ENCODE assay signal across 8 cellular contexts in the genomic region with DNA sequence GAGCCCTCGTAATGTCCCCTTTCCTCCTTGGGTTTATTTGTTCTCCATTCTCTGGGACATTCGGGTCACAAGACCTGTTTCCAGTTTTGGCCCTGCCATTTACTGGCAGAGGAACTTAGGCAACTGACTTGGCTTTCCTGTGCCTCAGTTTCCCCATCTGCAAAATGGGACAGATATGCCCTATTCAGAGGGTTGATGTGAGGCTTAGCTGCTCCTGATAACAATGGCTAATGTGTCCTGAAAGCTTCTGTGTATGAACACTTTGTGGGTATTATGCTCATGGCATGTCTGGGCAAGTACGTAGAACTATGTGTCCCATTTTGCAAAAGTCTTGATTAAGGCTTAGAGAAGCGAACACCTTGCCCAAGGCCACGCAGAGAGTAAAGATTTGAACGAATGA. TPM values are rescaled to one million over a fixed set of nuclear protein-coding genes. Genes with fewer than 3 reads are reported as not detected.
DNase-seq lines count a peak whose midpoint lies in the region; ATAC-seq and TF ChIP-seq lines count a peak whose summit lies in the region.

No MANE protein-coding gene starts in this region.

- peak overlapping the region; percentile 87 for H3K4me3 ChIP-seq in AG04450 (ENCODE audit: low read depth, low read length)
- H3K4me3 ChIP-seq in Jurkat, Clone E6-1 (ENCODE audit: low read length) = peak overlapping the region; percentile 74

- H3K36me3 Mint-ChIP-seq in central memory CD8-positive, alpha-beta T cell (ENCODE audit: insufficient read depth) = peaks cover 14% of the 10 kb centered on the region
- peaks cover 9 to 13% of the 10 kb centered on the region in 2 donors for H3K36me3 Mint-ChIP-seq in naive B cell

- H3K4me3 Mint-ChIP-seq in central memory CD8-positive, alpha-beta T cell = peak overlapping the region; percentile 94
- peak overlapping the region; percentile 70 to 97 (median 90) for H3K4me3 Mint-ChIP-seq in naive B cell

- TF ChIP-seq CTCF in AG04450 (IDR thresholded peaks at IDR 0.05; ENCODE audit: low read depth, low read length) = no peak

- CTCF ChIA-PET in AG04450 (lab: Charles Lee) = interaction anchor here (0.5 to 1.2 kb wide), 2 partner anchors 15 to 32 kb away, joined by 3 read pairs; no protein-coding TSS in a partner anchor

- no peaks in the 10 kb centered on the region for H3K27me3 Mint-ChIP-seq in central memory CD8-positive, alpha-beta T cell
- no peaks in the 10 kb centered on the region for H3K27me3 Mint-ChIP-seq in naive B cell

- POLR2A ChIA-PET in AG04450 (lab: Yijun Ruan, JAX) = no interaction called here

- H3K27ac ChIP-seq in AG04450 (ENCODE audit: low read depth, low read length) = no peak overlapping the region

- no peak for ATAC-seq in central memory CD8-positive, alpha-beta T cell (replicated peaks; ENCODE audit: extremely low read depth, poor library complexity, severe bottlenecking)
- ATAC-seq in naive B cell (ENCODE audit: low read depth in 2 of 2) (no peak), GM21390 (IDR thresholded peaks at IDR 0.05; ENCODE audit: unreplicated experiment) (no peak)

- H3K9me3 ChIP-seq in AG04450 (ENCODE audit: control insufficient read depth, insufficient read depth, low read length) = peaks cover 16% of the 10 kb centered on the region; the same call in 1 of the 2 replicates

- H3K9me3 Mint-ChIP-seq in central memory CD8-positive, alpha-beta T cell = no peaks in the 10 kb centered on the region
- H3K9me3 Mint-ChIP-seq in naive B cell = peaks cover 0 to 5% (median 0%) of the 10 kb centered on the region in 7 donors

- H3K27ac Mint-ChIP-seq in central memory CD8-positive, alpha-beta T cell (ENCODE audit: low read depth) = peak overlapping the region; percentile 29
- H3K27ac Mint-ChIP-seq in naive B cell = peak overlapping the region in 3 of 6 donors; percentile 69 to 96 (median 91)

- H3K4me1 Mint-ChIP-seq in central memory CD8-positive, alpha-beta T cell = peaks cover 41% of the 10 kb centered on the region
- peaks cover 28 to 47% (median 44%) of the 10 kb centered on the region in 3 donors for H3K4me1 Mint-ChIP-seq in naive B cell

- no peak for DNase-seq in AG04450 (ENCODE audit: low read depth, low spot score)
- no peak for DNase-seq in Jurkat, Clone E6-1 (ENCODE audit: low read depth, low spot score)
- no peak for DNase-seq in central memory CD8-positive, alpha-beta T cell (ENCODE audit: low spot score in 2 of 2)
- no peak for DNase-seq in naive B cell
- DNase-seq in DMS 273 treated with DMSO at 0.1 percent for 48 hours (lab: John Stamatoyannopoulos, UW) = no peak
- no peak for DNase-seq in activated CD8-positive, alpha-beta memory T cell treated with anti-CD3 and anti-CD28 coated beads for 24 hours
- no peak for DNase-seq in NCI-H146 (lab: John Stamatoyannopoulos, UW)

- H3K27me3 ChIP-seq in AG04450 (ENCODE audit: control insufficient read depth, insufficient read depth, low read length) = no peaks in the 10 kb centered on the region

RNA-seq across cellular contexts. Expression of gene ZNF524, which starts 1.0 kb away (rescaled TPM):
- polyA plus RNA-seq in AG04450 (2011; rRNA removed) (2.6 and 3.5 TPM in 2 replicates), naive B cell (ENCODE audit: low read depth in 6 of 6) (10 to 100 TPM; 25.1 to 42.1 (median 37.1) TPM)
- 1.2 and 1.5 TPM in 2 replicates for polyA minus RNA-seq in AG04450 (2011; rRNA and poly(A)+ RNA removed)
- 8.6 TPM for polyA plus RNA-seq in Jurkat, Clone E6-1 (2012; ENCODE audit: insufficient read depth, insufficient read length)

RNA-seq across cellular contexts. Expression of gene FIZ1, which starts 1.8 kb away (rescaled TPM):
- polyA plus RNA-seq in AG04450 (2011; rRNA removed) (3.7 and 4.5 TPM in 2 replicates), naive B cell (ENCODE audit: low read depth in 6 of 6) (1 to 10 TPM; 2.3 to 5.2 (median 3.2) TPM)
- polyA minus RNA-seq in AG04450 (2011; rRNA and poly(A)+ RNA removed) = 4.1 and 4.5 TPM in 2 replicates
- polyA plus RNA-seq in Jurkat, Clone E6-1 (2012; ENCODE audit: insufficient read depth, insufficient read length) = 21.4 TPM

RNA-seq across cellular contexts. Expression of gene ZNF865, which starts 4.3 kb away (rescaled TPM):
- 0.88 and 1.4 TPM in 2 replicates for polyA plus RNA-seq in AG04450 (2011; rRNA removed)
- 1.4 and 1.7 TPM in 2 replicates for polyA minus RNA-seq in AG04450 (2011; rRNA and poly(A)+ RNA removed)
- 7.3 TPM for polyA plus RNA-seq in Jurkat, Clone E6-1 (2012; ENCODE audit: insufficient read depth, insufficient read length)
- polyA plus RNA-seq in naive B cell (ENCODE audit: low read depth in 6 of 6) = under 1 TPM in 4 of 6 donors, not detected in 2; 0.12 to 0.60 (median 0.18) TPM

RNA-seq across cellular contexts. Expression of gene ZNF579, which starts 20.5 kb away (rescaled TPM):
- 4.2 and 5.1 TPM in 2 replicates for polyA plus RNA-seq in AG04450 (2011; rRNA removed)
- polyA minus RNA-seq in AG04450 (2011; rRNA and poly(A)+ RNA removed) = 4.9 and 11.8 TPM in 2 replicates
- 5.6 TPM for polyA plus RNA-seq in Jurkat, Clone E6-1 (2012; ENCODE audit: insufficient read depth, insufficient read length)
- polyA plus RNA-seq in naive B cell (ENCODE audit: low read depth in 6 of 6) = under 1 TPM; 0.13 to 0.85 (median 0.40) TPM

RNA-seq across cellular contexts. Expression of gene ZNF784, which starts 23.2 kb away (rescaled TPM):
- polyA plus RNA-seq in AG04450 (2011; rRNA removed) = 1.9 and 2.8 TPM in 2 replicates
- 3.0 and 3.2 TPM in 2 replicates for polyA minus RNA-seq in AG04450 (2011; rRNA and poly(A)+ RNA removed)
- polyA plus RNA-seq in Jurkat, Clone E6-1 (2012; ENCODE audit: insufficient read depth, insufficient read length) = 11.2 TPM
- polyA plus RNA-seq in naive B cell (ENCODE audit: low read depth in 6 of 6) = 1 to 10 TPM in 4 of 6 donors, under 1 TPM in 1, not detected in 1; 0.95 to 3.5 (median 2.7) TPM
